13 cellular contexts compared by ENCODE assay signal in genomic region chr5:109645591-109646236, GRCh38. TPM values are rescaled to one million over a fixed set of nuclear protein-coding genes. Genes with fewer than 3 reads are reported as not detected.
A peak's percentile ranks its signal among the peaks of the same experiment; 100 is the strongest.
DNase-seq lines count a peak whose midpoint lies in the region; ATAC-seq and TF ChIP-seq lines count a peak whose summit lies in the region.
"Had no signal": no experiment of that assay in that cellular context is flagged by ENCODE, and none has a peak within 500 bp of the region (broad histone marks: within the 10 kb centered on the region; RNA-seq: fewer than 3 reads in every experiment).

No MANE protein-coding gene starts in this region.

- H3K4me1 ChIP-seq in Loucy (ENCODE audit: insufficient read depth, low read length, poor library complexity, severe bottlenecking) (peaks cover 4% of the 10 kb centered on the region), colonic mucosa (no peaks in the 10 kb centered on the region), right cardiac atrium (ENCODE audit: control insufficient read depth, insufficient read depth, low read length) (no peaks in the 10 kb centered on the region)

- H3K36me3 ChIP-seq in Loucy (ENCODE audit: insufficient read depth, low read length) (no peaks in the 10 kb centered on the region), colonic mucosa (no peaks in the 10 kb centered on the region)
- H3K36me3 ChIP-seq: brain microvascular endothelial cell had no signal

- H3K9me3 ChIP-seq in Loucy (ENCODE audit: insufficient read depth, low read depth, low read length) (no peaks in the 10 kb centered on the region), colonic mucosa (no peaks in the 10 kb centered on the region), right cardiac atrium (ENCODE audit: control insufficient read depth, low read length) (no peaks in the 10 kb centered on the region)

- no peaks in the 10 kb centered on the region for H3K9me2 ChIP-seq in Loucy (replicated peaks; ENCODE audit: low read depth, low read length)

- no peak overlapping the region for H3K4me2 ChIP-seq in Loucy (ENCODE audit: low read depth, low read length, poor library complexity, severe bottlenecking)

- no peaks in the 10 kb centered on the region for H3K79me2 ChIP-seq in Loucy (ENCODE audit: insufficient read depth, low read length)

- 36% methylated on average over 2 of the region's 2 CpGs for WGBS in right cardiac atrium

- H3K27ac ChIP-seq in colonic mucosa (no peak overlapping the region), right cardiac atrium (ENCODE audit: low read length) (no peak overlapping the region)
- H3K27ac ChIP-seq: brain microvascular endothelial cell, epithelial cell of prostate had no signal

- no peaks in the 10 kb centered on the region for H3F3A ChIP-seq in Loucy (ENCODE audit: low read depth)

- no peak overlapping the region for H3K4me3 ChIP-seq in Loucy (ENCODE audit: low read length, poor library complexity, severe bottlenecking)
- H3K4me3 ChIP-seq in colonic mucosa = no peak overlapping the region
- H3K4me3 ChIP-seq in right cardiac atrium (ENCODE audit: low read length) = no peak overlapping the region

- intact Hi-C loops in colonic mucosa (cut with DNase I) (no loop called here), right cardiac atrium (cut with DNase I) (no loop called here)

- H3K9ac ChIP-seq in Loucy (ENCODE audit: low read depth, low read length, poor library complexity, severe bottlenecking) (no peak overlapping the region), colonic mucosa (ENCODE audit: low read depth in 2 of 2, low read length in 2 of 2) (no peak overlapping the region)

- no peak for ATAC-seq in right cardiac atrium
- ATAC-seq: naive thymus-derived CD4-positive, alpha-beta T cell had no signal

- DNase-seq in NCI-H774 (lab: John Stamatoyannopoulos, UW) = peak; percentile 59
- DNase-seq in foreskin melanocyte = peak; percentile 38
- DNase-seq in retina = peak; percentile 70
- no peak for DNase-seq in colonic mucosa
- no peak for DNase-seq in T-helper 2 cell
- DNase-seq in DMS53 treated with DMSO at 0.1 percent for 48 hours (lab: John Stamatoyannopoulos, UW; ENCODE audit: unreplicated experiment) = no peak
- no peak for DNase-seq in right cardiac atrium
- DNase-seq: activated CD8-positive, alpha-beta memory T cell treated with anti-CD3 and anti-CD28 coated beads, Interleukin-2, amount 50 U/mL, for 48 hours; brain microvascular endothelial cell; naive thymus-derived CD4-positive, alpha-beta T cell; T1000 had no signal

- peak overlapping the region; percentile 52; the same call in 1 of the 2 replicates for H2AFZ ChIP-seq in Loucy (ENCODE audit: low read length)

- TF ChIP-seq CTCF in Loucy (conservative IDR thresholded peaks at IDR 0.05; ENCODE audit: low read length) (no peak), colonic mucosa (IDR thresholded peaks at IDR 0.05) (no peak)

- no peaks in the 10 kb centered on the region for H4K20me1 ChIP-seq in Loucy (ENCODE audit: insufficient read depth, low read length, poor library complexity, severe bottlenecking)

- H3K27me3 ChIP-seq in Loucy (ENCODE audit: insufficient read depth, low read length, poor library complexity, severe bottlenecking) = no peaks in the 10 kb centered on the region
- H3K27me3 ChIP-seq in colonic mucosa = no peaks in the 10 kb centered on the region
- H3K27me3 ChIP-seq in right cardiac atrium (ENCODE audit: control insufficient read depth, insufficient read depth) = no peaks in the 10 kb centered on the region
- H3K27me3 ChIP-seq: brain microvascular endothelial cell had no signal

RNA-seq across cellular contexts. Expression of gene MAN2A1, which starts 44.0 kb away (rescaled TPM):
- total RNA-seq in colonic mucosa = 100 to 1,000 TPM in 1 of 2 donors, 10 to 100 TPM in 1; 81.2 to 104 TPM
- 10 to 100 TPM in 1 of 4 donors, 1 to 10 TPM in 3; 9.4 to 10.1 (median 9.6) TPM for total RNA-seq in right cardiac atrium
- polyA plus RNA-seq in right cardiac atrium = 2.9 TPM

Comparison
In these comparisons a context has a peak if more than half of its experiments do, and no peak if none do; other contexts are left out.
1. DNase-seq: peak in NCI-H774 (single experiment), foreskin melanocyte (single experiment) and retina (single experiment); none in colonic mucosa (single experiment), T-helper 2 cell (0 of 5), DMS53 treated with DMSO at 0.1 percent for 48 hours (single experiment) and right cardiac atrium (0 of 3).
2. RNA of gene MAN2A1, which starts 44.0 kb away (total RNA-seq): 81.2 to 104 TPM in colonic mucosa; 9.4 to 10.1 TPM in right cardiac atrium; every median in the first group is over 4 times any median in the second.